Comparison of ENCODE assay signal across 1 cellular context in the genomic region with DNA sequence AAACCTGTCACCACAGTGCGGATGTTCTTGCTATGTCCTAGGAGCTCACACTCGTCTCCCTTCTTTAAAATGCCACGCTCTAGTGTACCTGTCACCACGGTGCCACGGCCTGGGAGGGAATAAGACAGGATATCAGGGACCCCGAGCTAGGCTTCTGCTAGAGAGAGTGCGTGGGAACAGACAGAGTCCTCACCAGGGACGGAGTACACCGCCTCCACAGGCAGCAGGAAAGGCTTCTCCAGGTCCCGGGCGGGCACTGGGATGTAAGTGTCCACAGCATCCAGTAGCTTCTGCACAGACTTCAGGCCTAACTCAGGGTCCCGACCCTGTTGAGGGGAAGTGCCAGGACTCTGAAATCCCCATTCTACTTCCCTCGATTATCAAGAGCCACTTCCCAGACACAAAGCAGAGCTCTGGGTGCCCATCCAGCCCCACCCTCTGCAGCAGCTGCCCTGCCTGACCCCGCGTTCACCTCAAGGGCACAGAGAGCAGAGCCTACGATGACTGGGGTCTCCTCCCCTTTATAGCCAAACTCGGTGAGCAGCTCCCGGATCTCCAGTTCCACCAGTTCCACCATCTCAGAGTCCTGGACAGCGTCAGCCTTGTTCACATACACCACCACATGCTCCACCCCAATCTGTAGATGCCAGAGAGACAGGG.
TF ChIP-seq lines count a peak whose summit lies in the region.

No MANE protein-coding gene starts in this region.

TF ChIP-seq in K562, 482 proteins besides CTCF, POLR2A, EP300 and RAD21:
- TF ChIP-seq, protein P1, sequence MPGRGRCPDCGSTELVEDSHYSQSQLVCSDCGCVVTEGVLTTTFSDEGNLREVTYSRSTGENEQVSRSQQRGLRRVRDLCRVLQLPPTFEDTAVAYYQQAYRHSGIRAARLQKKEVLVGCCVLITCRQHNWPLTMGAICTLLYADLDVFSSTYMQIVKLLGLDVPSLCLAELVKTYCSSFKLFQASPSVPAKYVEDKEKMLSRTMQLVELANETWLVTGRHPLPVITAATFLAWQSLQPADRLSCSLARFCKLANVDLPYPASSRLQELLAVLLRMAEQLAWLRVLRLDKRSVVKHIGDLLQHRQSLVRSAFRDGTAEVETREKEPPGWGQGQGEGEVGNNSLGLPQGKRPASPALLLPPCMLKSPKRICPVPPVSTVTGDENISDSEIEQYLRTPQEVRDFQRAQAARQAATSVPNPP (IDR thresholded peaks at IDR 0.05; ENCODE audit: borderline replicate concordance, insufficient read depth, insufficient read length) = no peak
- TF ChIP-seq RBFOX2 (IDR thresholded peaks at IDR 0.05; ENCODE audit: low read depth, low read length) = peak; percentile 31; the same call in 1 of the 2 replicates
TF ChIP-seq in K562: peak in this region for 1.
